In genomic region chr14:49853572-49854375, GRCh38 we compare ENCODE assay signal across 8 cellular contexts. TPM values are rescaled to one million over a fixed set of nuclear protein-coding genes. Genes with fewer than 3 reads are reported as not detected.
DNase-seq lines count a peak whose midpoint lies in the region; ATAC-seq and TF ChIP-seq lines count a peak whose summit lies in the region.

No MANE protein-coding gene starts in this region.

- no peak overlapping the region for H2AK5ac ChIP-seq in IMR-90 (ENCODE audit: low read depth, low read length)

- H3K4me1 ChIP-seq in IMR-90 (ENCODE audit: control insufficient read depth, insufficient read depth, low read length) = no peaks in the 10 kb centered on the region
- H3K4me1 ChIP-seq in RWPE2 (ENCODE audit: insufficient read depth, poor library complexity, severe bottlenecking) = peaks cover 7% of the 10 kb centered on the region
- H3K4me1 ChIP-seq in subcutaneous abdominal adipose tissue (ENCODE audit: control insufficient read depth in 5 of 5, insufficient read depth in 5 of 5, low read length in 5 of 5) = peaks cover 0 to 33% (median 19%) of the 10 kb centered on the region in 5 donors

- no peak overlapping the region for H4K91ac ChIP-seq in IMR-90 (ENCODE audit: insufficient read depth, low read depth, low read length)

- ATAC-seq in IMR-90 (ENCODE audit: low read depth) (peak; percentile 64), RWPE2 (ENCODE audit: low read depth) (peak; percentile 79)

- no peak overlapping the region for H2BK20ac ChIP-seq in IMR-90 (ENCODE audit: low read depth, low read length)

- no peak overlapping the region for H3K23ac ChIP-seq in IMR-90 (ENCODE audit: low read depth, low read length)

- no peak overlapping the region for H2BK15ac ChIP-seq in IMR-90 (ENCODE audit: low read depth, low read length)

- peak; percentile 59 for TF ChIP-seq RAD21 in IMR-90 (IDR thresholded peaks at IDR 0.05; ENCODE audit: low read length)

- H3K56ac ChIP-seq in IMR-90 (ENCODE audit: extremely low read depth, insufficient read depth, low read length) = no peak overlapping the region

- H3K27ac ChIP-seq in IMR-90 (ENCODE audit: insufficient read depth, low read length) = no peak overlapping the region
- H3K27ac ChIP-seq in RWPE2 (ENCODE audit: poor library complexity, severe bottlenecking) = peak overlapping the region; percentile 48
- H3K27ac ChIP-seq in subcutaneous abdominal adipose tissue (ENCODE audit: low read depth, low read length) = no peak overlapping the region

- no peak overlapping the region for H2AK9ac ChIP-seq in IMR-90 (replicated peaks; ENCODE audit: low read depth, low read length, poor library complexity)

- BruUV-seq in IMR-90 (replicated peaks; lab: Mats Ljungman, UMichigan) = no TSS peak

- H3K18ac ChIP-seq in IMR-90 (ENCODE audit: low read depth, low read length) = no peak overlapping the region

- H3K4me3 ChIP-seq in GM12875 (ENCODE audit: low read depth, low read length) (peak overlapping the region; percentile 22), IMR-90 (ENCODE audit: insufficient read depth, low read depth, low read length) (peak overlapping the region; percentile 16; the same call in 1 of the 2 replicates), RWPE2 (ENCODE audit: severe bottlenecking) (peak overlapping the region; percentile 74), foreskin fibroblast (ENCODE audit: low read depth in 1 of 2, low read length in 2 of 2) (peak overlapping the region in 1 of 2 donors; percentile 99), subcutaneous abdominal adipose tissue (ENCODE audit: low read depth in 1 of 5, low read length in 5 of 5) (peak overlapping the region; percentile 80 to 100 (median 99))

- TF ChIP-seq POLR2A in IMR-90 (IDR thresholded peaks at IDR 0.05; ENCODE audit: low read depth, low read length) = no peak

- no peaks in the 10 kb centered on the region for H3K9me3 ChIP-seq in IMR-90 (ENCODE audit: control insufficient read depth, insufficient read depth, low read length)
- H3K9me3 ChIP-seq in RWPE2 (ENCODE audit: severe bottlenecking) = no peaks in the 10 kb centered on the region
- no peaks in the 10 kb centered on the region for H3K9me3 ChIP-seq in subcutaneous abdominal adipose tissue (ENCODE audit: control insufficient read depth in 5 of 5, low read length in 5 of 5)

- POLR2A ChIA-PET in IMR-90 (lab: Charles Lee; ENCODE audit: unreplicated experiment) = interaction anchor here (0.6 kb wide), 1 partner anchor 262 kb away, joined by 11 read pairs; no protein-coding TSS in a partner anchor

- peak overlapping the region; percentile 40; the same call in 1 of the 2 replicates for H3K4me2 ChIP-seq in IMR-90 (ENCODE audit: low read depth, low read length)

- H3K27me3 ChIP-seq in IMR-90 (ENCODE audit: control insufficient read depth, insufficient read depth, low read length) (no peaks in the 10 kb centered on the region), RWPE2 (ENCODE audit: insufficient read depth, poor library complexity, severe bottlenecking) (no peaks in the 10 kb centered on the region), subcutaneous abdominal adipose tissue (ENCODE audit: control insufficient read depth in 5 of 5, insufficient read depth in 4 of 5, low read length in 5 of 5) (no peaks in the 10 kb centered on the region)

- TF ChIP-seq CTCF in GM12875 (IDR thresholded peaks at IDR 0.05; ENCODE audit: borderline replicate concordance, insufficient read depth, low read depth, low read length) (peak; percentile 67; the same call in 1 of the 2 replicates), IMR-90 (conservative IDR thresholded peaks at IDR 0.05; ENCODE audit: low read depth, low read length) (peak; percentile 84), RWPE2 (IDR thresholded peaks at IDR 0.05; ENCODE audit: poor library complexity, severe bottlenecking) (peak; percentile 86), foreskin fibroblast (IDR thresholded peaks at IDR 0.05; ENCODE audit: low read depth, low read length) (peak; percentile 74)

- H3K36me3 ChIP-seq in IMR-90 (ENCODE audit: control insufficient read depth, insufficient read depth, low read length) (peaks cover 4% of the 10 kb centered on the region), RWPE2 (ENCODE audit: low read depth) (peaks cover 28% of the 10 kb centered on the region), subcutaneous abdominal adipose tissue (ENCODE audit: control insufficient read depth in 5 of 5, insufficient read depth in 5 of 5, low read length in 5 of 5) (peaks cover 4 to 19% (median 10%) of the 10 kb centered on the region in 5 donors)

- dilution Hi-C loops in IMR-90 (cut with HindIII; ENCODE audit: low sequenced_read_pairs, unreplicated experiment) = loop anchor here (25.0 kb wide), 1 partner anchor 134 kb away; no protein-coding TSS in a partner anchor

- H3K4ac ChIP-seq in IMR-90 (ENCODE audit: low read depth, low read length) = no peak overlapping the region

- in situ Hi-C loops in IMR-90 (cut with MboI; ENCODE audit: low sequenced_read_pairs) = no loop called here

- no peaks in the 10 kb centered on the region; the same call in 1 of the 2 replicates for H4K20me1 ChIP-seq in IMR-90 (ENCODE audit: insufficient read depth, low read length)

- H3K14ac ChIP-seq in IMR-90 (replicated peaks; ENCODE audit: low read depth, low read length) = no peak overlapping the region

- H2AFZ ChIP-seq in IMR-90 (replicated peaks; ENCODE audit: low read length, poor library complexity) = peak overlapping the region; percentile 70

- peak overlapping the region; percentile 80 to 99; a peak in 3 of 4 replicates for H4K8ac ChIP-seq in IMR-90 (ENCODE audit: low read depth in 2 of 2, low read length in 2 of 2)

- WGBS in IMR-90 (ENCODE audit: extremely low coverage in 2 of 2, insufficient read length in 1 of 2), 2 experiments = 17% methylated on average over 17 of the region's 27 CpGs; no CpG with 5 or more reads in 1 of the 2 experiments

- H3K79me1 ChIP-seq in IMR-90 (ENCODE audit: low read depth in 1 of 2, low read length in 2 of 2) = peaks cover 7 to 18% of the 10 kb centered on the region in 2 experiments

- no peaks in the 10 kb centered on the region for H3K9me1 ChIP-seq in IMR-90 (ENCODE audit: insufficient read depth, low read length)

- peak; percentile 81 for DNase-seq in IMR-90
- DNase-seq in RWPE2 (ENCODE audit: low spot score) = no peak
- DNase-seq in activated effector memory CD4-positive, alpha-beta T cell treated with anti-CD3 and anti-CD28 coated beads, Interleukin-2, amount 50 U/mL, for 16 hours = peak; percentile 88
- DNase-seq in foreskin fibroblast = peak; percentile 80 to 91
- DNase-seq in non-pigmented ciliary epithelial cell (ENCODE audit: low read depth) = peak; percentile 47
- DNase-seq in NCI-H146 treated with DMSO at 0.1 percent for 48 hours (lab: John Stamatoyannopoulos, UW; ENCODE audit: unreplicated experiment) = no peak

- CTCF ChIA-PET in IMR-90 (lab: Yijun Ruan, JAX) = interaction anchor here (0.6 to 1.2 kb wide), 6 partner anchors 9 to 342 kb away, joined by 3 to 5 read pairs (median 3); no protein-coding TSS in a partner anchor

- H3K9ac ChIP-seq in IMR-90 (ENCODE audit: low read depth, low read length) (no peak overlapping the region), subcutaneous abdominal adipose tissue (ENCODE audit: low read length in 5 of 5) (peak overlapping the region in 1 of 5 donors; percentile 17)

- no peak overlapping the region for H2BK5ac ChIP-seq in IMR-90 (ENCODE audit: low read depth, low read length, poor library complexity, severe bottlenecking)

- intact Hi-C loops in IMR-90 (cut with micrococcal nuclease) = loop anchor here (5.0 kb wide), 1 partner anchor 221 kb away; no protein-coding TSS in a partner anchor

- H4K5ac ChIP-seq in IMR-90 (ENCODE audit: low read depth, low read length) = no peak overlapping the region

- H2BK120ac ChIP-seq in IMR-90 (ENCODE audit: low read depth, low read length) = no peak overlapping the region

TF ChIP-seq in IMR-90, 13 proteins besides CTCF, POLR2A, EP300 and RAD21:
- peak; percentile 25; the same call in 1 of the 2 replicates for TF ChIP-seq BHLHE40 (IDR thresholded peaks at IDR 0.05; ENCODE audit: low read depth, low read length)
- TF ChIP-seq SMC3 (IDR thresholded peaks at IDR 0.05; ENCODE audit: low read depth, low read length) = peak; percentile 49
- TF ChIP-seq CHD1 (IDR thresholded peaks at IDR 0.05; ENCODE audit: low read depth, low read length) = no peak
- no peak for TF ChIP-seq RCOR1 (IDR thresholded peaks at IDR 0.05; ENCODE audit: insufficient replicate concordance, low read length)
- no peak for TF ChIP-seq RFX5 (IDR thresholded peaks at IDR 0.05; ENCODE audit: low read depth, low read length)
- TF ChIP-seq FOS (IDR thresholded peaks at IDR 0.05; ENCODE audit: low read depth, low read length) = no peak
- TF ChIP-seq, protein P1, sequence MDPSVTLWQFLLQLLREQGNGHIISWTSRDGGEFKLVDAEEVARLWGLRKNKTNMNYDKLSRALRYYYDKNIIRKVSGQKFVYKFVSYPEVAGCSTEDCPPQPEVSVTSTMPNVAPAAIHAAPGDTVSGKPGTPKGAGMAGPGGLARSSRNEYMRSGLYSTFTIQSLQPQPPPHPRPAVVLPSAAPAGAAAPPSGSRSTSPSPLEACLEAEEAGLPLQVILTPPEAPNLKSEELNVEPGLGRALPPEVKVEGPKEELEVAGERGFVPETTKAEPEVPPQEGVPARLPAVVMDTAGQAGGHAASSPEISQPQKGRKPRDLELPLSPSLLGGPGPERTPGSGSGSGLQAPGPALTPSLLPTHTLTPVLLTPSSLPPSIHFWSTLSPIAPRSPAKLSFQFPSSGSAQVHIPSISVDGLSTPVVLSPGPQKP (IDR thresholded peaks at IDR 0.05; ENCODE audit: borderline replicate concordance, low read depth, low read length) = no peak
- TF ChIP-seq MAZ (IDR thresholded peaks at IDR 0.05; ENCODE audit: borderline replicate concordance, low read depth, low read length) = no peak
- TF ChIP-seq NFE2L2 (IDR thresholded peaks at IDR 0.05; ENCODE audit: low read depth, low read length) = no peak
- TF ChIP-seq, protein P2, sequence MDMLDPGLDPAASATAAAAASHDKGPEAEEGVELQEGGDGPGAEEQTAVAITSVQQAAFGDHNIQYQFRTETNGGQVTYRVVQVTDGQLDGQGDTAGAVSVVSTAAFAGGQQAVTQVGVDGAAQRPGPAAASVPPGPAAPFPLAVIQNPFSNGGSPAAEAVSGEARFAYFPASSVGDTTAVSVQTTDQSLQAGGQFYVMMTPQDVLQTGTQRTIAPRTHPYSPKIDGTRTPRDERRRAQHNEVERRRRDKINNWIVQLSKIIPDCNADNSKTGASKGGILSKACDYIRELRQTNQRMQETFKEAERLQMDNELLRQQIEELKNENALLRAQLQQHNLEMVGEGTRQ (IDR thresholded peaks at IDR 0.05; ENCODE audit: low read depth, low read length) = no peak

RNA-seq across cellular contexts. Expression of gene NEMF, which starts 1.2 kb away (rescaled TPM):
- 30.5 and 76.1 TPM in 2 replicates for total RNA-seq in IMR-90 (2012; rRNA removed)
- 19.3 and 19.5 TPM in 2 replicates for polyA plus RNA-seq in IMR-90 (2012; rRNA removed)
- polyA plus RNA-seq in IMR-90 (2012; cell fraction: cytosol; rRNA removed) = 0.86 and 1.4 TPM in 2 replicates
- 4.3 and 28.1 TPM in 2 replicates for polyA plus RNA-seq in IMR-90 (2012; cell fraction: nucleus; rRNA removed; ENCODE audit: low replicate concordance)

RNA-seq across cellular contexts. Expression of gene ARF6, which starts 39.1 kb away (rescaled TPM):
- total RNA-seq in IMR-90 (2012; rRNA removed) = 40.1 and 65.8 TPM in 2 replicates
- polyA plus RNA-seq in IMR-90 (2012; rRNA removed) = 28.8 and 32.1 TPM in 2 replicates
- 22.1 and 31.2 TPM in 2 replicates for polyA plus RNA-seq in IMR-90 (2012; cell fraction: cytosol; rRNA removed)
- polyA plus RNA-seq in IMR-90 (2012; cell fraction: nucleus; rRNA removed; ENCODE audit: low replicate concordance) = 16.1 and 17.6 TPM in 2 replicates

Comparison
In these comparisons a context has a peak if more than half of its experiments do, and no peak if none do; other contexts are left out.
1. DNase-seq: peak in IMR-90 (single experiment), activated effector memory CD4-positive, alpha-beta T cell treated with anti-CD3 and anti-CD28 coated beads, Interleukin-2, amount 50 U/mL, for 16 hours (single experiment), foreskin fibroblast (2 of 2) and non-pigmented ciliary epithelial cell (single experiment); none in RWPE2 (single experiment) and NCI-H146 treated with DMSO at 0.1 percent for 48 hours (single experiment).
2. Peak in every context shown above with its lines, with median percentiles within 50 percentile points of each other: CTCF ChIP-seq.